23 cellular contexts compared by ENCODE assay signal in genomic region chr7:108054537-108054936, GRCh38. TPM values are rescaled to one million over a fixed set of nuclear protein-coding genes. Genes with fewer than 3 reads are reported as not detected.
"Had no signal": no experiment of that assay in that cellular context is flagged by ENCODE, and none has a peak within 500 bp of the region (broad histone marks: within the 10 kb centered on the region; RNA-seq: fewer than 3 reads in every experiment).

No MANE protein-coding gene starts in this region.

- DNase-seq: activated B cell treated with CpG ODN at 0.5 μM for 24 hours; activated CD4-positive, alpha-beta memory T cell treated with anti-CD3 and anti-CD28 coated beads for 36 hours; activated CD4-positive, alpha-beta T cell treated with anti-CD3 and anti-CD28 coated beads, Interleukin-2, amount 10 ng/mL, durations not matched to agents 7 days and 5 days; activated CD8-positive, alpha-beta memory T cell treated with anti-CD3 and anti-CD28 coated beads for 24 hours; activated effector memory CD4-positive, alpha-beta T cell treated with anti-CD3 and anti-CD28 coated beads, Interleukin-2, amount 50 U/mL, for 16 hours; activated naive CD4-positive, alpha-beta T cell treated with Interleukin-2 at 50 U/mL for 16 hours; activated naive CD8-positive, alpha-beta T cell treated with anti-CD3 and anti-CD28 coated beads, Interleukin-2, amount 50 U/mL, for 24 hours; activated T-cell treated with anti-CD3 and anti-CD28 coated beads, Interleukin-2, amount 50 U/mL, for 4 hours; amniotic stem cell; body of pancreas; Kasumi-1; NCI-H1105 treated with DMSO at 0.1 percent for 48 hours; NCI-H1436 treated with DMSO at 0.1 percent for 48 hours; NCI-H187; NCI-H2081; NCI-H446; NCI-H524; SIG-M5; T-cell; T-helper 2 cell; T1000 had no signal

- H3K4me3 ChIP-seq: ascending aorta, body of pancreas had no signal

- ATAC-seq: activated naive CD4-positive, alpha-beta T cell treated with anti-CD3 and anti-CD28 coated beads, Interleukin-2, amount 50 U/mL, for 72 hours; activated naive CD8-positive, alpha-beta T cell treated with anti-CD3 and anti-CD28 coated beads, Interleukin-2, amount 50 U/mL, for 24 hours; activated T-cell treated with anti-CD3 and anti-CD28 coated beads, Interleukin-2, amount 50 U/mL, for 4 hours; body of pancreas; T-cell had no signal

RNA-seq across cellular contexts. Expression of gene LAMB1, which starts 51.6 kb away (rescaled TPM):
- total RNA-seq: activated B cell treated with CpG ODN at 0.5 μM for 24 hours; activated CD4-positive, alpha-beta memory T cell treated with anti-CD3 and anti-CD28 coated beads for 36 hours; activated CD4-positive, alpha-beta T cell treated with anti-CD3 and anti-CD28 coated beads, Interleukin-2, amount 10 ng/mL, durations not matched to agents 7 days and 5 days had no signal
